In genomic region chr6:35810831-35811698, GRCh38 we compare ENCODE assay signal across 1 cellular context.
TF ChIP-seq lines count a peak whose summit lies in the region.

No MANE protein-coding gene starts in this region.

TF ChIP-seq in PFSK-1, 5 proteins besides CTCF, POLR2A, EP300 and RAD21 (continued from another document):
- TF ChIP-seq REST (IDR thresholded peaks at IDR 0.05; ENCODE audit: insufficient read depth in 1 of 2, low read depth in 2 of 2, low read length in 2 of 2): no peak
TF ChIP-seq in PFSK-1: peak in this region for 1.
